15 cellular contexts compared by ENCODE assay signal in the genomic region with DNA sequence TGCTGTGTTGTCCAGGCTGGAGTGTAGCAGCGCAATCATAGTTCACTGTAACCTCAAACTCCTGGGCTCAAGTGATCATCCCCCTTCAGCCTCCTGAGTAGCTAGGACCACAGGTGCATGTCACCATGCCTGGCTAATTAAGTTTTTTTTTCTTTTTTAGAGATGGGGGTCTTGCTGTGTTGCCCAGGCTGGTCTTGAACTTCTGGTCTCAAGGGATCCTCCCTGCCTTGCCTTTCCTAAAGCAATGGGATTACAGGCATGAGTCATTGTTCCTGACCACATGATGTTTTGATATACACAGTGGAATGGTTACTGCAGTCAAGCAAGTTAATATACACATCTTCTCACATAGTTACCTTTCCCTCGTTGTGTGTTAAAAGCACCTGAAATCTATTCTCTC.
DNase-seq lines count a peak whose midpoint lies in the region; ATAC-seq and TF ChIP-seq lines count a peak whose summit lies in the region.
"Had no signal": no experiment of that assay in that cellular context is flagged by ENCODE, and none has a peak within 500 bp of the region (broad histone marks: within the 10 kb centered on the region; RNA-seq: fewer than 3 reads in every experiment).

No MANE protein-coding gene starts in this region.

- no peak for ATAC-seq in stimulated activated effector memory CD8-positive, alpha-beta T cell treated with anti-CD3 and anti-CD28 coated beads, Interleukin-12 subunit alpha, Interleukin-12 subunit beta, amount 100 ng/mL, for 72 hours
- ATAC-seq: PC-3 had no signal

- H3K4me3 ChIP-seq in choroid plexus epithelial cell (ENCODE audit: low read depth, low read length) (no peak overlapping the region), mesenchymal stem cell (ENCODE audit: insufficient read depth in 1 of 2, low read depth in 1 of 2, low read length in 2 of 2) (no peak overlapping the region), MG63 (no peak overlapping the region)

- in situ Hi-C loops in ACHN (cut with HindIII; ENCODE audit: low pct_ligation_motif_present, low pct_unique_long_range_greater_than_20kb, low sequenced_read_pairs) = no loop called here

- H3K4me2 ChIP-seq in mesenchymal stem cell (ENCODE audit: low read length, poor library complexity, severe bottlenecking) = no peak overlapping the region

- H3K4me3 Mint-ChIP-seq in stimulated activated effector memory CD8-positive, alpha-beta T cell treated with anti-CD3 and anti-CD28 coated beads, Interleukin-12 subunit alpha, Interleukin-12 subunit beta, amount 100 ng/mL, for 72 hours = no peak overlapping the region
- H3K4me3 Mint-ChIP-seq: CD14-positive monocyte had no signal

- TF ChIP-seq CTCF in choroid plexus epithelial cell (conservative IDR thresholded peaks at IDR 0.05; ENCODE audit: low read depth, low read length) = no peak

- no peak overlapping the region for H2BK120ac ChIP-seq in mesenchymal stem cell (ENCODE audit: low read depth, low read length)

- H2AK5ac ChIP-seq in mesenchymal stem cell (ENCODE audit: low read length, severe bottlenecking) = no peak overlapping the region

- H3K9me3 ChIP-seq in mesenchymal stem cell (ENCODE audit: control insufficient read depth, low read length) = no peaks in the 10 kb centered on the region
- H3K9me3 ChIP-seq in MG63 = no peaks in the 10 kb centered on the region

- H3K36me3 Mint-ChIP-seq in stimulated activated effector memory CD8-positive, alpha-beta T cell treated with anti-CD3 and anti-CD28 coated beads, Interleukin-12 subunit alpha, Interleukin-12 subunit beta, amount 100 ng/mL, for 72 hours = no peaks in the 10 kb centered on the region
- H3K36me3 Mint-ChIP-seq: CD14-positive monocyte had no signal

- H3K4me1 ChIP-seq in mesenchymal stem cell (ENCODE audit: control insufficient read depth, insufficient read depth, low read depth, low read length) = no peaks in the 10 kb centered on the region

- H4K8ac ChIP-seq in mesenchymal stem cell (ENCODE audit: low read length) = no peak overlapping the region

- no peak overlapping the region for H3K23ac ChIP-seq in mesenchymal stem cell (ENCODE audit: low read length in 2 of 2)

- H3K4me1 Mint-ChIP-seq in stimulated activated effector memory CD8-positive, alpha-beta T cell treated with anti-CD3 and anti-CD28 coated beads, Interleukin-12 subunit alpha, Interleukin-12 subunit beta, amount 100 ng/mL, for 72 hours = no peaks in the 10 kb centered on the region
- H3K4me1 Mint-ChIP-seq: CD14-positive monocyte had no signal

- H4K91ac ChIP-seq in mesenchymal stem cell (ENCODE audit: low read length) = no peak overlapping the region

- DNase-seq in H4 (ENCODE audit: low spot score) (peak; percentile 24), M059J (ENCODE audit: low read depth) (peak; percentile 37), choroid plexus epithelial cell (ENCODE audit: low read depth) (peak; percentile 12), mesenchymal stem cell (peak; percentile 2), ACHN (no peak), MG63 (no peak)
- no peak for DNase-seq in stimulated activated effector memory CD8-positive, alpha-beta T cell treated with anti-CD3 and anti-CD28 coated beads, Interleukin-12 subunit alpha, Interleukin-12 subunit beta, amount 100 ng/mL, for 72 hours (ENCODE audit: low spot score in 2 of 2)
- DNase-seq: H7, MV-4-11, NCI-H1417, NCI-H187 treated with DMSO at 0.1 percent for 48 hours, NCI-H2227 treated with DMSO at 0.1 percent for 48 hours, NCI-H524, PC-3 had no signal

- no peak overlapping the region for H3K27ac ChIP-seq in mesenchymal stem cell (ENCODE audit: low read length, poor library complexity, severe bottlenecking)

- H3K27me3 ChIP-seq in mesenchymal stem cell (ENCODE audit: control insufficient read depth in 1 of 2, insufficient read depth in 1 of 2, low read length in 2 of 2) (no peaks in the 10 kb centered on the region), MG63 (no peaks in the 10 kb centered on the region)

- no peak overlapping the region for H3K27ac Mint-ChIP-seq in stimulated activated effector memory CD8-positive, alpha-beta T cell treated with anti-CD3 and anti-CD28 coated beads, Interleukin-12 subunit alpha, Interleukin-12 subunit beta, amount 100 ng/mL, for 72 hours
- H3K27ac Mint-ChIP-seq: CD14-positive monocyte had no signal

- H2AFZ ChIP-seq in mesenchymal stem cell (ENCODE audit: low read depth, low read length) = no peak overlapping the region

- no peak overlapping the region for H3K9ac ChIP-seq in mesenchymal stem cell (ENCODE audit: low read length)

- H3K9me3 Mint-ChIP-seq in stimulated activated effector memory CD8-positive, alpha-beta T cell treated with anti-CD3 and anti-CD28 coated beads, Interleukin-12 subunit alpha, Interleukin-12 subunit beta, amount 100 ng/mL, for 72 hours = no peaks in the 10 kb centered on the region

- H2BK15ac ChIP-seq in mesenchymal stem cell (ENCODE audit: low read depth, poor library complexity, severe bottlenecking) = no peak overlapping the region

- no peak overlapping the region for H3K4ac ChIP-seq in mesenchymal stem cell (ENCODE audit: low read depth in 1 of 2, low read length in 2 of 2)

- H3K79me1 ChIP-seq in mesenchymal stem cell (replicated peaks; ENCODE audit: low read length, poor library complexity, severe bottlenecking) = no peaks in the 10 kb centered on the region

- 90% methylated on average over 1 of the region's 2 CpGs for WGBS in mesenchymal stem cell

- no peak overlapping the region for H2BK5ac ChIP-seq in mesenchymal stem cell (ENCODE audit: low read depth, low read length, poor library complexity, severe bottlenecking)

- H3K36me3 ChIP-seq in mesenchymal stem cell (ENCODE audit: control insufficient read depth in 1 of 2, insufficient read depth in 2 of 2, low read depth in 1 of 2, low read length in 2 of 2) (no peaks in the 10 kb centered on the region), MG63 (no peaks in the 10 kb centered on the region)

- H3K18ac ChIP-seq in mesenchymal stem cell (ENCODE audit: low read depth in 1 of 2, low read length in 2 of 2) = no peak overlapping the region

- H3K14ac ChIP-seq in mesenchymal stem cell (ENCODE audit: low read length in 2 of 2) = no peak overlapping the region

- no peak overlapping the region for H2BK12ac ChIP-seq in mesenchymal stem cell (ENCODE audit: low read length in 2 of 2)

Comparison
In these comparisons a context has a peak if more than half of its experiments do, and no peak if none do; other contexts are left out.
1. DNase-seq: peak in H4 (single experiment), M059J (single experiment), choroid plexus epithelial cell (single experiment) and mesenchymal stem cell (single experiment); none in ACHN (single experiment), stimulated activated effector memory CD8-positive, alpha-beta T cell treated with anti-CD3 and anti-CD28 coated beads, Interleukin-12 subunit alpha, Interleukin-12 subunit beta, amount 100 ng/mL, for 72 hours (0 of 2) and MG63 (single experiment).